Comparison of ENCODE assay signal across 15 cellular contexts in the genomic region with DNA sequence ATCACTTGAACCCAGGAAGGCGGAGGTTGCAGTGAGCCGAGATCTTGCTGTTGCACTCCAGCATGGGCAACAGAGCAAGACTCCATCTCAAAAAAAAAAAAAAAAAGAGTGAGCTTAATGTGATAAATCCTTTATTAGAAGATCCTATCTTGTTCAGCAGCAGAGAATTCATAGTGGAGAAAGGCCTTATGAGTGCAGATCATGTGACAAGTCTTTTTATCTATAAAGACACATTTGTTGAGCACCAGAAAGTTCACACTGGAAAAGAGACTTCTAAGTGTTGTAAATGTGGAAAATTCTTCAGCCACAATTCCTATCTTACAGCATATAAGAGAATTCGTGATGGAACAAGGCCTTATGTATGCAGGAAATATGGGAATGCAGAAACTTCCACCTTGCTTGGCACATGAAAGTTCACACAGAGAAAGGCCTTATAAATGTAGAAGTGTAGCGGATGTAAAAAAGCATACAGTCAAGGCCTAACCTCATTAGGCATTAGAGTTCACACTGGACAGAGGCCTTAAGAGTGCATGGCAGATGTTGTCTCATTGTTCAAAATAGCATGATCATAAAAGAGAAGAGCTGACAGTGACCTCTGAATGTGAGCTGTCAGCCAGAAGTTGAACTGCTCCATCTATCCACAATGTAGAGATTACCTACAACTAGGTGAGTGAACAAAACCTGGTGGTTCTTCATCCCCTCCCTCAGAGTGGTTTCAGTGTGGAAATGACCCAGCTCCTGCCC. TPM values are rescaled to one million over a fixed set of nuclear protein-coding genes. Genes with fewer than 3 reads are reported as not detected.
DNase-seq lines count a peak whose midpoint lies in the region; ATAC-seq and TF ChIP-seq lines count a peak whose summit lies in the region.
"Had no signal": no experiment of that assay in that cellular context is flagged by ENCODE, and none has a peak within 500 bp of the region (broad histone marks: within the 10 kb centered on the region; RNA-seq: fewer than 3 reads in every experiment).

No MANE protein-coding gene starts in this region.

- TF ChIP-seq CTCF in CD4-positive, alpha-beta T cell (IDR thresholded peaks at IDR 0.05) = no peak
- TF ChIP-seq CTCF in Loucy (conservative IDR thresholded peaks at IDR 0.05; ENCODE audit: low read length) (no peak), neural progenitor cell (IDR thresholded peaks at IDR 0.05) (no peak)

- H3K27ac Mint-ChIP-seq in CD4-positive, alpha-beta T cell = no peak overlapping the region
- H3K27ac Mint-ChIP-seq in neural progenitor cell = peak overlapping the region; percentile 53

- peaks cover 40% of the 10 kb centered on the region for H3K4me1 ChIP-seq in Loucy (ENCODE audit: insufficient read depth, low read length, poor library complexity, severe bottlenecking)
- H3K4me1 ChIP-seq in neural progenitor cell = peaks cover 2% of the 10 kb centered on the region

- H3K9ac ChIP-seq in Loucy (ENCODE audit: low read depth, low read length, poor library complexity, severe bottlenecking) (peak overlapping the region; percentile 29), neural progenitor cell (no peak overlapping the region)

- CTCF ChIA-PET in CD4-positive, alpha-beta T cell (lab: Charles Lee) = interaction anchor here (0.7 kb wide), 1 partner anchor 38 kb away, joined by 3 read pairs; a partner anchor contains a TSS

- H4K20me1 ChIP-seq in Loucy (ENCODE audit: insufficient read depth, low read length, poor library complexity, severe bottlenecking) = peaks cover 88% of the 10 kb centered on the region
- H4K20me1 ChIP-seq in neural progenitor cell (ENCODE audit: low read depth) = peaks cover 67% of the 10 kb centered on the region

- no peak overlapping the region for H2AFZ ChIP-seq in Loucy (ENCODE audit: low read length)
- H2AFZ ChIP-seq in neural progenitor cell (replicated peaks) = no peak overlapping the region

- H3K9me3 ChIP-seq in CD4-positive, alpha-beta T cell (ENCODE audit: control insufficient read depth, low read length) = no peaks in the 10 kb centered on the region
- H3K9me3 ChIP-seq in Loucy (ENCODE audit: insufficient read depth, low read depth, low read length) (no peaks in the 10 kb centered on the region), neural progenitor cell (ENCODE audit: low read depth) (no peaks in the 10 kb centered on the region)

- H3K79me2 ChIP-seq in Loucy (ENCODE audit: insufficient read depth, low read length) (peaks cover 99% of the 10 kb centered on the region), neural progenitor cell (ENCODE audit: low read depth) (peaks cover 100% of the 10 kb centered on the region)

- peak overlapping the region; percentile 0 for H3K4me3 Mint-ChIP-seq in CD4-positive, alpha-beta T cell
- H3K4me3 Mint-ChIP-seq in neural progenitor cell = no peak overlapping the region

- intact Hi-C loops in CD4-positive, alpha-beta T cell (cut with DNase I, micrococcal nuclease) = no loop called here

- ATAC-seq in CD4-positive, alpha-beta T cell (ENCODE audit: poor library complexity) = no peak
- ATAC-seq in HG03097 (IDR thresholded peaks at IDR 0.05; ENCODE audit: low FRiP score, unreplicated experiment) (no peak), HG03039 (IDR thresholded peaks at IDR 0.05; ENCODE audit: unreplicated experiment) (no peak)

- H3F3A ChIP-seq in Loucy (ENCODE audit: low read depth) = 0 out of 2 replicates have a peak, but pooled peaks cover 8% of the 10 kb centered on the region
- no peaks in the 10 kb centered on the region for H3F3A ChIP-seq in neural progenitor cell (ENCODE audit: low read depth)

- no peak overlapping the region for H3K4me3 ChIP-seq in Loucy (ENCODE audit: low read length, poor library complexity, severe bottlenecking)
- H3K4me3 ChIP-seq in neural progenitor cell = no peak overlapping the region

- no peaks in the 10 kb centered on the region for H3K9me2 ChIP-seq in Loucy (replicated peaks; ENCODE audit: low read depth, low read length)

- POLR2A ChIA-PET in CD4-positive, alpha-beta T cell (lab: Charles Lee) = no interaction called here

- DNase-seq in CD4-positive, alpha-beta T cell = no peak
- DNase-seq in epithelial cell of prostate (ENCODE audit: low read depth, low spot score) (no peak), neural progenitor cell (ENCODE audit: low spot score) (no peak), anterior cingulate cortex (lab: John Stamatoyannopoulos, UW) (no peak)
- no peak for DNase-seq in activated CD4-positive, CD25-positive, alpha-beta regulatory T cell (lab: John Stamatoyannopoulos, UW)
- DNase-seq: activated gamma-delta T cell; AML-193; DMS79; effector CD4-positive, alpha-beta T cell; Kasumi-1; NCI-H1436; NCI-H446 treated with DMSO at 0.1 percent for 48 hours had no signal

- peaks cover 83% of the 10 kb centered on the region for H3K4me1 Mint-ChIP-seq in CD4-positive, alpha-beta T cell (ENCODE audit: low read depth)
- peaks cover 14% of the 10 kb centered on the region for H3K4me1 Mint-ChIP-seq in neural progenitor cell

- H3K27ac ChIP-seq in CD4-positive, alpha-beta T cell (ENCODE audit: low read depth, low read length) = no peak overlapping the region
- H3K27ac ChIP-seq in epithelial cell of prostate = peak overlapping the region; percentile 62
- no peak overlapping the region for H3K27ac ChIP-seq in neural progenitor cell

- no peak overlapping the region for H3K4me2 ChIP-seq in Loucy (ENCODE audit: low read depth, low read length, poor library complexity, severe bottlenecking)
- no peak overlapping the region for H3K4me2 ChIP-seq in neural progenitor cell

- H3K36me3 ChIP-seq in Loucy (ENCODE audit: insufficient read depth, low read length) (peaks cover 11% of the 10 kb centered on the region; the same call in 1 of the 2 replicates), neural progenitor cell (no peaks in the 10 kb centered on the region)

- peaks cover 25% of the 10 kb centered on the region for H3K36me3 Mint-ChIP-seq in CD4-positive, alpha-beta T cell (ENCODE audit: low read depth)
- peaks cover 32% of the 10 kb centered on the region for H3K36me3 Mint-ChIP-seq in neural progenitor cell

- no peaks in the 10 kb centered on the region for H3K27me3 ChIP-seq in CD4-positive, alpha-beta T cell (ENCODE audit: control insufficient read depth, insufficient read depth, low read length)
- no peaks in the 10 kb centered on the region for H3K27me3 ChIP-seq in Loucy (ENCODE audit: insufficient read depth, low read length, poor library complexity, severe bottlenecking)
- no peaks in the 10 kb centered on the region for H3K27me3 ChIP-seq in neural progenitor cell

- no peaks in the 10 kb centered on the region for H3K9me3 Mint-ChIP-seq in CD4-positive, alpha-beta T cell
- H3K9me3 Mint-ChIP-seq in neural progenitor cell = peaks cover 7% of the 10 kb centered on the region

- H3K27me3 Mint-ChIP-seq in CD4-positive, alpha-beta T cell = no peaks in the 10 kb centered on the region
- no peaks in the 10 kb centered on the region for H3K27me3 Mint-ChIP-seq in neural progenitor cell (ENCODE audit: insufficient read depth, low read depth)

RNA-seq across cellular contexts. Expression of a gene that starts 16.7 kb away (rescaled TPM):
- 10 to 100 TPM; 70.5 to 80.4 TPM for total RNA-seq in CD4-positive, alpha-beta T cell
- 150 and 153 TPM in 2 replicates for total RNA-seq in neural progenitor cell (ENCODE audit: low replicate concordance)

RNA-seq across cellular contexts. Expression of a gene that starts 38.3 kb away (rescaled TPM):
- total RNA-seq in CD4-positive, alpha-beta T cell = 1 to 10 TPM; 7.5 to 7.7 TPM
- 15.4 and 25.0 TPM in 2 replicates for total RNA-seq in neural progenitor cell (ENCODE audit: low replicate concordance)
